ENCODE assay signal across 31 cellular contexts in the genomic region with DNA sequence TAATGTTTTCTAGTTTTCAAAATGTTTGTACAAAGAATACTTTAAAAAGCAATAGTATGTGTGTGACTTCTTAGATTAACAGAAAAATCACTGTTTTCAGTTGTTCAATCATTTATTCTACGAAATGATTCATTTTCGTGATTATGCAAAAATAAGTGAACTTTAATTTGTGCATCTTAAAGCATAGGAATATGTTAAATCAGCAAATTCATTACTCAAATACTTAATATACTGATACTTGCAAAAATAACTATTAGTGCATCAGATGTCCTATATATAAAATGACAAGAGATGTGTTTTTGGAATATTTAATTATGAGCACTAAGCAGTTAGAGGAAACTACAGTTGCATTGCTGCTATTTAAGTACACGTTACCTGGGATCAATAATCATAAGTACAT. TPM values are rescaled to one million over a fixed set of nuclear protein-coding genes. Genes with fewer than 3 reads are reported as not detected.
"Had no signal": no experiment of that assay in that cellular context is flagged by ENCODE, and none has a peak within 500 bp of the region (broad histone marks: within the 10 kb centered on the region; RNA-seq: fewer than 3 reads in every experiment).

No MANE protein-coding gene starts in this region.

- H3K4me3 ChIP-seq: esophagus squamous epithelium had no signal

- H3K27ac ChIP-seq: brain microvascular endothelial cell, epithelial cell of prostate, esophagus squamous epithelium, WERI-Rb-1 had no signal

- H3K36me3 ChIP-seq: brain microvascular endothelial cell, esophagus squamous epithelium, WERI-Rb-1 had no signal

- H3K9me3 ChIP-seq: esophagus squamous epithelium had no signal

- H3K27me3 ChIP-seq: brain microvascular endothelial cell, esophagus squamous epithelium had no signal

- ATAC-seq: activated CD4-positive, CD25-positive, alpha-beta regulatory T cell treated with anti-CD3 and anti-CD28 coated beads, Interleukin-2, amount 50 U/mL, for 24 hours; activated CD8-positive, alpha-beta T cell treated with anti-CD3 and anti-CD28 coated beads for 36 hours; activated T-cell treated with anti-CD3 and anti-CD28 coated beads, Interleukin-2, amount 50 U/mL, for 4 hours; activated T-helper 17 cell treated with anti-CD3 and anti-CD28 coated beads, Interleukin-2, amount 50 U/mL, for 72 hours; effector memory CD8-positive, alpha-beta T cell; T-helper 17 cell had no signal

- H3K4me1 ChIP-seq: esophagus squamous epithelium had no signal

- FAIRE-seq: astrocyte, bronchial epithelial cell, endothelial cell of umbilical vein had no signal

- DNase-seq: activated B cell treated with CpG ODN at 0.5 μM for 24 hours; activated CD4-positive, alpha-beta T cell treated with anti-CD3 and anti-CD28 coated beads for 48 hours; activated CD4-positive, alpha-beta T cell treated with anti-CD3 and anti-CD28 coated beads, Interleukin-2, amount 50 U/mL, for 1 hour; activated CD4-positive, alpha-beta T cell treated with anti-CD3 and anti-CD28 coated beads, Interleukin-2, amount 50 U/mL, for 48 hours; activated CD8-positive, alpha-beta memory T cell treated with anti-CD3 and anti-CD28 coated beads for 24 hours; activated CD8-positive, alpha-beta T cell treated with anti-CD3 and anti-CD28 coated beads for 36 hours; activated effector memory CD4-positive, alpha-beta T cell treated with Interleukin-2 at 50 U/mL for 16 hours; activated gamma-delta T cell treated with Interleukin-2 at 50 U/mL for 16 hours; activated naive CD4-positive, alpha-beta T cell treated with anti-CD3 and anti-CD28 coated beads, Interleukin-2, amount 50 U/mL, for 16 hours; activated naive CD4-positive, alpha-beta T cell treated with Interleukin-2 at 50 U/mL for 16 hours; activated T-cell treated with anti-CD3 and anti-CD28 coated beads, Interleukin-2, amount 50 U/mL, for 4 hours; amniotic stem cell; anterior cingulate cortex; brain microvascular endothelial cell; cortex of kidney; dermis blood vessel endothelial cell; effector CD4-positive, alpha-beta T cell; effector memory CD8-positive, alpha-beta T cell; esophagus squamous epithelium; foreskin melanocyte; glutamatergic neuron; T-helper 1 cell; T-helper 17 cell; T1000; WERI-Rb-1 had no signal

RNA-seq across cellular contexts. Expression of a gene that starts 11.0 kb away (rescaled TPM):
- total RNA-seq: activated CD8-positive, alpha-beta T cell treated with anti-CD3 and anti-CD28 coated beads for 36 hours had no signal
